In the genomic region with DNA sequence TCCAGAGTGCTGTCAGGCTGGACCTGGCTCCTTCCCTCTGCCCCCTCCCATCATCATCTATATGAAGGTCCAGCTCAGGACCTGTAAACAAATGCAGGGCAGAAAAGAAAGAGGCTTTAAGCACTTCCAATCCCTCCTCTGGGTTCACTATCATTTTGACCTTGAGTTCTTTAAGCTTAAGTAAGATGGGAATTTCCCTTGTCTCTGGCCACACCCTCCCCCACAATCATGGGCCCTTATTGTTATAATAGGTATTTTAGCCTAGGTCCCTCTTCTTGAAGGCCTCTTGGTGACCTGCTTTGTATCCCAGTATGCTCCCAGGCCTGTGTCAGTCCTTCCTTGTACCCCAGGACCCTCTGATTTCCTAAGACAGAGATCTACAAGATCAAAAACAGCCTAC, we compare ENCODE assay signal across 12 cellular contexts. TPM values are rescaled to one million over a fixed set of nuclear protein-coding genes. Genes with fewer than 3 reads are reported as not detected.
DNase-seq lines count a peak whose midpoint lies in the region; ATAC-seq and TF ChIP-seq lines count a peak whose summit lies in the region.
"Had no signal": no experiment of that assay in that cellular context is flagged by ENCODE, and none has a peak within 500 bp of the region (broad histone marks: within the 10 kb centered on the region; RNA-seq: fewer than 3 reads in every experiment).

No MANE protein-coding gene starts in this region.

- TF ChIP-seq CTCF in MCF 10A (IDR thresholded peaks at IDR 0.05; ENCODE audit: unreplicated experiment) (no peak), breast epithelium (IDR thresholded peaks at IDR 0.05) (no peak), fibroblast of villous mesenchyme (IDR thresholded peaks at IDR 0.05; ENCODE audit: insufficient read depth, low read depth, low read length) (no peak)

- H3K27me3 ChIP-seq in breast epithelium, result no peaks in the 10 kb centered on the region

- no peaks in the 10 kb centered on the region for H3K9me3 ChIP-seq in breast epithelium

- BruUV-seq in MCF 10A (replicated peaks; lab: Mats Ljungman, UMichigan), result no TSS peak

- POLR2A ChIA-PET in MCF 10A (lab: Yijun Ruan, JAX), result no interaction called here

- CTCF ChIA-PET in MCF 10A (lab: Yijun Ruan, JAX), result no interaction called here

- peaks cover 0 to 9% of the 10 kb centered on the region in 2 donors for H3K4me1 ChIP-seq in breast epithelium

- no peaks in the 10 kb centered on the region for H3K27me3 Mint-ChIP-seq in MCF 10A (ENCODE audit: insufficient read depth, unreplicated experiment)
- H3K27me3 Mint-ChIP-seq: activated naive CD4-positive, alpha-beta T cell treated with anti-CD3 and anti-CD28 coated beads, Interleukin-2, amount 50 U/mL, for 24 hours had no signal

- H3K9me3 Mint-ChIP-seq in MCF 10A (ENCODE audit: unreplicated experiment), result no peaks in the 10 kb centered on the region
- H3K9me3 Mint-ChIP-seq: activated naive CD4-positive, alpha-beta T cell treated with anti-CD3 and anti-CD28 coated beads, Interleukin-2, amount 50 U/mL, for 24 hours; CD8-positive, alpha-beta T cell had no signal

- no peaks in the 10 kb centered on the region for H3K36me3 ChIP-seq in breast epithelium

- intact Hi-C loops in MCF 10A (cut with micrococcal nuclease), result no loop called here
- intact Hi-C loops in breast epithelium (cut with DNase I; ENCODE audit: low total_unique reads), result no loop called here

- no peak for TF ChIP-seq POLR2A in breast epithelium (IDR thresholded peaks at IDR 0.05)

- H3K4me3 ChIP-seq in breast epithelium (no peak overlapping the region), fibroblast of villous mesenchyme (ENCODE audit: low read depth, low read length) (no peak overlapping the region)

- H3K27ac ChIP-seq in breast epithelium, result no peak overlapping the region

- DNase-seq in MCF 10A (ENCODE audit: unreplicated experiment), result peak; percentile 54
- no peak for DNase-seq in breast epithelium (ENCODE audit: low spot score in 2 of 2)
- peak; percentile 69 for DNase-seq in RPMI7951 (ENCODE audit: low read depth)
- peak; percentile 46 for DNase-seq in fibroblast of villous mesenchyme (ENCODE audit: low read depth)
- DNase-seq in stimulated activated naive CD8-positive, alpha-beta T cell treated with anti-CD3 and anti-CD28 coated beads, Interleukin-15, Interleukin-2, amounts not matched to agents 100 U/mL and 50 U/mL, for 24 hours, result no peak
- no peak for DNase-seq in KBM-7
- DNase-seq in COR-L47 (lab: John Stamatoyannopoulos, UW), result no peak
- no peak for DNase-seq in stimulated activated CD4-positive, alpha-beta T cell treated with anti-CD3 and anti-CD28 coated beads, Interleukin-2, amount 100 ng/mL, for 48 hours
- DNase-seq: CD8-positive, alpha-beta T cell; NCI-H748 treated with DMSO at 0.1 percent for 48 hours had no signal

- no peak overlapping the region for H3K27ac Mint-ChIP-seq in MCF 10A (ENCODE audit: low read depth, unreplicated experiment)
- H3K27ac Mint-ChIP-seq: activated naive CD4-positive, alpha-beta T cell treated with anti-CD3 and anti-CD28 coated beads, Interleukin-2, amount 50 U/mL, for 24 hours; CD8-positive, alpha-beta T cell had no signal

- peaks cover 7% of the 10 kb centered on the region for H3K4me1 Mint-ChIP-seq in MCF 10A (ENCODE audit: insufficient read depth, unreplicated experiment)

- H3K36me3 Mint-ChIP-seq in MCF 10A (ENCODE audit: insufficient read depth, unreplicated experiment), result peaks cover 6% of the 10 kb centered on the region
- H3K36me3 Mint-ChIP-seq: activated naive CD4-positive, alpha-beta T cell treated with anti-CD3 and anti-CD28 coated beads, Interleukin-2, amount 50 U/mL, for 24 hours; CD8-positive, alpha-beta T cell had no signal

- in situ Hi-C loops in KBM-7 (cut with MboI; ENCODE audit: low pct_unique_long_range_greater_than_20kb, low sequenced_read_pairs), result no loop called here

- no peak overlapping the region for H3K4me3 Mint-ChIP-seq in MCF 10A (ENCODE audit: unreplicated experiment)
- H3K4me3 Mint-ChIP-seq: activated naive CD4-positive, alpha-beta T cell treated with anti-CD3 and anti-CD28 coated beads, Interleukin-2, amount 50 U/mL, for 24 hours; CD8-positive, alpha-beta T cell had no signal

- ATAC-seq in stimulated activated naive CD8-positive, alpha-beta T cell treated with anti-CD3 and anti-CD28 coated beads, Interleukin-15, Interleukin-2, amounts not matched to agents 100 U/mL and 50 U/mL, for 24 hours, result peak; percentile 62
- ATAC-seq: CD8-positive, alpha-beta T cell; esophagus mucosa had no signal

RNA-seq across cellular contexts. Expression of a gene that starts 45.1 kb away (rescaled TPM):
- 48.2 and 48.7 TPM in 2 replicates for total RNA-seq in MCF 10A (2022)
- 100 to 1,000 TPM in 2 of 3 donors, 10 to 100 TPM in 1; 83.6 to 144 (median 127) TPM for total RNA-seq in breast epithelium
- total RNA-seq in RPMI7951 (2014; rRNA removed; shearing (Covaris generic)), result 25.9 and 33.4 TPM in 2 replicates
- 47.4 and 58.7 TPM in 2 replicates for total RNA-seq in fibroblast of villous mesenchyme

RNA-seq across cellular contexts. Expression of a gene that starts 52.8 kb away (rescaled TPM):
- total RNA-seq in MCF 10A (2022) (51.7 and 60.4 TPM in 2 replicates), breast epithelium (100 to 1,000 TPM; 107 to 213 (median 136) TPM), fibroblast of villous mesenchyme (85.4 and 103 TPM in 2 replicates)
- total RNA-seq in RPMI7951 (2014; rRNA removed; shearing (Covaris generic)), result 88.2 and 101 TPM in 2 replicates

Comparison
In these comparisons a context has a peak if more than half of its experiments do, and no peak if none do; other contexts are left out.
1. DNase-seq: peak in MCF 10A (single experiment), RPMI7951 (single experiment) and fibroblast of villous mesenchyme (single experiment); none in breast epithelium (0 of 2), stimulated activated naive CD8-positive, alpha-beta T cell treated with anti-CD3 and anti-CD28 coated beads, Interleukin-15, Interleukin-2, amounts not matched to agents 100 U/mL and 50 U/mL, for 24 hours (single experiment), KBM-7 (single experiment), COR-L47 (single experiment) and stimulated activated CD4-positive, alpha-beta T cell treated with anti-CD3 and anti-CD28 coated beads, Interleukin-2, amount 100 ng/mL, for 48 hours (0 of 2).